In genomic region chr20:62353289-62354030, GRCh38 we compare ENCODE assay signal across 18 cellular contexts. TPM values are rescaled to one million over a fixed set of nuclear protein-coding genes. Genes with fewer than 3 reads are reported as not detected.
A peak's percentile ranks its signal among the peaks of the same experiment; 100 is the strongest.
DNase-seq lines count a peak whose midpoint lies in the region; ATAC-seq and TF ChIP-seq lines count a peak whose summit lies in the region.
"Had no signal": no experiment of that assay in that cellular context is flagged by ENCODE, and none has a peak within 500 bp of the region (broad histone marks: within the 10 kb centered on the region; RNA-seq: fewer than 3 reads in every experiment).

No MANE protein-coding gene starts in this region.

- no peak overlapping the region for H4K91ac ChIP-seq in trophoblast cell (ENCODE audit: low read depth, low read length)

- H3K4me1 ChIP-seq in heart left ventricle (peaks cover 29 to 65% (median 55%) of the 10 kb centered on the region in 12 donors), trophoblast cell (ENCODE audit: control insufficient read depth in 1 of 2, insufficient read depth in 2 of 2, low read length in 2 of 2) (peaks cover 28 to 33% of the 10 kb centered on the region in 2 experiments)

- no peak for DNase-seq in stimulated activated naive CD8-positive, alpha-beta T cell treated with anti-CD3 and anti-CD28 coated beads, Interleukin-15, amount 100 ng/mL, for 72 hours
- DNase-seq in stimulated activated naive CD8-positive, alpha-beta T cell treated with anti-CD3 and anti-CD28 coated beads, Interleukin-15, Interleukin-2, amounts not matched to agents 100 U/mL and 50 U/mL, for 24 hours = no peak
- DNase-seq in heart left ventricle (peak in 3 of 5 donors; percentile 22 to 53 (median 32)), trophoblast cell (no peak), germinal center (ENCODE audit: low spot score) (no peak), G401 (ENCODE audit: low spot score) (no peak)
- no peak for DNase-seq in activated CD4-positive, alpha-beta T cell treated with anti-CD3 and anti-CD28 coated beads for 4 hours
- DNase-seq: activated effector memory CD4-positive, alpha-beta T cell treated with anti-CD3 and anti-CD28 coated beads, Interleukin-2, amount 50 U/mL, for 16 hours; CD4-positive, alpha-beta T cell; cortex of kidney; erythroblast; H9; KBM-7; NCI-H1417 treated with DMSO at 0.1 percent for 48 hours had no signal

- 79 to 91% (median 90%) methylated on average over 4 to 16 of the region's 16 CpGs for WGBS in heart left ventricle, 4 donors
- no CpG with 5 or more reads among the region's 16 CpGs for WGBS in trophoblast cell (ENCODE audit: extremely low coverage, insufficient coverage, insufficient read length)

- H3K27me3 Mint-ChIP-seq in stimulated activated naive CD8-positive, alpha-beta T cell treated with anti-CD3 and anti-CD28 coated beads, Interleukin-15, amount 100 ng/mL, for 72 hours = peaks cover 9% of the 10 kb centered on the region
- H3K27me3 Mint-ChIP-seq: CD4-positive, alpha-beta T cell had no signal

- no peak overlapping the region for H3K4ac ChIP-seq in trophoblast cell (ENCODE audit: low read depth, low read length)

- in situ Hi-C loops in G401 (cut with HindIII; ENCODE audit: low sequenced_read_pairs) = no loop called here

- peaks cover 0 to 33% (median 22%) of the 10 kb centered on the region in 9 donors for H3K36me3 ChIP-seq in heart left ventricle
- peaks cover 66 to 76% of the 10 kb centered on the region in 2 experiments for H3K36me3 ChIP-seq in trophoblast cell (ENCODE audit: control insufficient read depth in 1 of 2, insufficient read depth in 2 of 2, low read length in 2 of 2)

- intact Hi-C loops in heart left ventricle (cut with DNase I) = loop anchor here in 5 of 10 donors (2.0 to 10.0 kb wide), 5 partner anchors 23 to 51 kb away; partner anchors contain the start of gene ADRM1 (in 2 of the 5)

- H3K27ac Mint-ChIP-seq in stimulated activated naive CD8-positive, alpha-beta T cell treated with anti-CD3 and anti-CD28 coated beads, Interleukin-15, amount 100 ng/mL, for 72 hours = no peak overlapping the region
- H3K27ac Mint-ChIP-seq: CD4-positive, alpha-beta T cell; stimulated activated effector memory CD8-positive, alpha-beta T cell treated with anti-CD3 and anti-CD28 coated beads, Interleukin-12 subunit alpha, Interleukin-12 subunit beta, amount 100 ng/mL, for 72 hours had no signal

- peak overlapping the region; percentile 42 for H3K18ac ChIP-seq in trophoblast cell (ENCODE audit: low read length)

- H2AFZ ChIP-seq in trophoblast cell (ENCODE audit: insufficient read depth, low read length, poor library complexity) = no peak overlapping the region

- H3K14ac ChIP-seq in trophoblast cell (ENCODE audit: low read length) = no peak overlapping the region

- peaks cover 8% of the 10 kb centered on the region for H3K79me1 ChIP-seq in trophoblast cell (ENCODE audit: low read length)

- peak overlapping the region; percentile 62 to 97 (median 91) for H3K27ac ChIP-seq in heart left ventricle
- H3K27ac ChIP-seq in trophoblast cell (ENCODE audit: low read depth, low read length) = no peak overlapping the region

- H2BK120ac ChIP-seq in trophoblast cell (ENCODE audit: insufficient read depth, low read length, poor library complexity) = no peak overlapping the region

- peaks cover 0 to 8% (median 0%) of the 10 kb centered on the region in 12 donors for H3K9me3 ChIP-seq in heart left ventricle
- peaks cover 4% of the 10 kb centered on the region for H3K9me3 ChIP-seq in trophoblast cell (ENCODE audit: insufficient read depth, low read depth, low read length)

- H2BK12ac ChIP-seq in trophoblast cell (ENCODE audit: low read length) = no peak overlapping the region

- no peak overlapping the region for H2BK5ac ChIP-seq in trophoblast cell (ENCODE audit: low read depth, low read length, poor library complexity)

- H3K27me3 ChIP-seq in heart left ventricle (peaks cover 0 to 4% (median 0%) of the 10 kb centered on the region in 9 donors), trophoblast cell (ENCODE audit: insufficient read depth, low read length) (no peaks in the 10 kb centered on the region)

- H2AK5ac ChIP-seq in trophoblast cell (ENCODE audit: low read length) = no peak overlapping the region

- no peak overlapping the region for H3K4me3 Mint-ChIP-seq in stimulated activated naive CD8-positive, alpha-beta T cell treated with anti-CD3 and anti-CD28 coated beads, Interleukin-15, amount 100 ng/mL, for 72 hours
- H3K4me3 Mint-ChIP-seq: CD4-positive, alpha-beta T cell; H9; neural crest cell; stimulated activated effector memory CD8-positive, alpha-beta T cell treated with anti-CD3 and anti-CD28 coated beads, Interleukin-12 subunit alpha, Interleukin-12 subunit beta, amount 100 ng/mL, for 72 hours had no signal

- H3K4me3 ChIP-seq in heart left ventricle (no peak overlapping the region), trophoblast cell (ENCODE audit: low read depth, low read length) (no peak overlapping the region)

- peak; percentile 10 for ATAC-seq in stimulated activated naive CD8-positive, alpha-beta T cell treated with anti-CD3 and anti-CD28 coated beads, Interleukin-15, amount 100 ng/mL, for 72 hours
- no peak for ATAC-seq in stimulated activated naive CD8-positive, alpha-beta T cell treated with anti-CD3 and anti-CD28 coated beads, Interleukin-15, Interleukin-2, amounts not matched to agents 100 U/mL and 50 U/mL, for 24 hours
- ATAC-seq in heart left ventricle = no peak
- no peak for ATAC-seq in GM19023 (IDR thresholded peaks at IDR 0.05; ENCODE audit: unreplicated experiment)
- ATAC-seq: sciatic nerve; stimulated activated effector memory CD8-positive, alpha-beta T cell treated with anti-CD3 and anti-CD28 coated beads, Interleukin-12 subunit alpha, Interleukin-12 subunit beta, amount 100 ng/mL, for 72 hours had no signal

- H3K79me2 ChIP-seq in trophoblast cell (ENCODE audit: control insufficient read depth, insufficient read depth, low read length, poor library complexity) = peaks cover 33% of the 10 kb centered on the region

- H4K8ac ChIP-seq in trophoblast cell (ENCODE audit: low read depth, low read length) = no peak overlapping the region

- H3K23ac ChIP-seq in trophoblast cell (ENCODE audit: low read length) = no peak overlapping the region

- H4K12ac ChIP-seq in trophoblast cell (ENCODE audit: low read depth, low read length) = no peak overlapping the region

- no peak overlapping the region for H3K9ac ChIP-seq in trophoblast cell (ENCODE audit: low read length)

- no peak for TF ChIP-seq POLR2A in heart left ventricle (IDR thresholded peaks at IDR 0.05)

- no peak overlapping the region for H3K4me2 ChIP-seq in trophoblast cell (ENCODE audit: low read length)

- H3K4me1 Mint-ChIP-seq in stimulated activated naive CD8-positive, alpha-beta T cell treated with anti-CD3 and anti-CD28 coated beads, Interleukin-15, amount 100 ng/mL, for 72 hours = no peaks in the 10 kb centered on the region
- H3K4me1 Mint-ChIP-seq: stimulated activated effector memory CD8-positive, alpha-beta T cell treated with anti-CD3 and anti-CD28 coated beads, Interleukin-12 subunit alpha, Interleukin-12 subunit beta, amount 100 ng/mL, for 72 hours had no signal

- TF ChIP-seq CTCF in heart left ventricle (IDR thresholded peaks at IDR 0.05) = no peak

- peaks cover 8 to 13% of the 10 kb centered on the region in 2 donors for H3K9me3 Mint-ChIP-seq in stimulated activated naive CD8-positive, alpha-beta T cell treated with anti-CD3 and anti-CD28 coated beads, Interleukin-15, amount 100 ng/mL, for 72 hours

RNA-seq across cellular contexts. Expression of gene LAMA5, which starts 13.7 kb away (rescaled TPM):
- total RNA-seq in heart left ventricle = 100 to 1,000 TPM in 1 of 9 donors, 10 to 100 TPM in 8; 57.4 to 107 (median 73.6) TPM
- polyA plus RNA-seq in heart left ventricle = 100 to 1,000 TPM in 1 of 2 donors, 10 to 100 TPM in 1; 72.0 to 128 TPM
- polyA plus RNA-seq in trophoblast cell (2013) = 135 and 147 TPM in 2 replicates
- 21.6 and 28.3 TPM in 2 replicates for total RNA-seq in G401 (2014; rRNA removed; shearing (Covaris generic))

RNA-seq across cellular contexts. Expression of gene RPS21, which starts 33.4 kb away (rescaled TPM):
- total RNA-seq in heart left ventricle = 100 to 1,000 TPM; 434 to 831 (median 670) TPM
- polyA plus RNA-seq in heart left ventricle = 1,000 to 10,000 TPM; 1,943 to 3,051 TPM
- polyA plus RNA-seq in trophoblast cell (2013) = 2,264 and 2,365 TPM in 2 replicates
- 1,245 and 1,753 TPM in 2 replicates for total RNA-seq in G401 (2014; rRNA removed; shearing (Covaris generic))

RNA-seq across cellular contexts. Expression of gene ADRM1, which starts 50.7 kb away (rescaled TPM):
- total RNA-seq in heart left ventricle = 100 to 1,000 TPM in 3 of 9 donors, 10 to 100 TPM in 6; 66.8 to 218 (median 79.8) TPM
- 100 to 1,000 TPM in 1 of 2 donors, 10 to 100 TPM in 1; 87.2 to 187 TPM for polyA plus RNA-seq in heart left ventricle
- 164 and 175 TPM in 2 replicates for polyA plus RNA-seq in trophoblast cell (2013)
- 209 and 255 TPM in 2 replicates for total RNA-seq in G401 (2014; rRNA removed; shearing (Covaris generic))

RNA-seq across cellular contexts. Expression of gene CABLES2, which starts 53.6 kb away (rescaled TPM):
- total RNA-seq in heart left ventricle = 10 to 100 TPM in 2 of 9 donors, 1 to 10 TPM in 7; 6.1 to 12.0 (median 8.8) TPM
- 10 to 100 TPM in 1 of 2 donors, 1 to 10 TPM in 1; 2.9 to 10.7 TPM for polyA plus RNA-seq in heart left ventricle
- 15.0 and 15.1 TPM in 2 replicates for polyA plus RNA-seq in trophoblast cell (2013)
- 4.2 and 7.2 TPM in 2 replicates for total RNA-seq in G401 (2014; rRNA removed; shearing (Covaris generic))

Comparison
In these comparisons a context has a peak if more than half of its experiments do, and no peak if none do; other contexts are left out.
1. DNase-seq: peak in heart left ventricle (3 of 5); none in stimulated activated naive CD8-positive, alpha-beta T cell treated with anti-CD3 and anti-CD28 coated beads, Interleukin-15, amount 100 ng/mL, for 72 hours (0 of 2), stimulated activated naive CD8-positive, alpha-beta T cell treated with anti-CD3 and anti-CD28 coated beads, Interleukin-15, Interleukin-2, amounts not matched to agents 100 U/mL and 50 U/mL, for 24 hours (single experiment), trophoblast cell (0 of 2), activated CD4-positive, alpha-beta T cell treated with anti-CD3 and anti-CD28 coated beads for 4 hours (0 of 2), germinal center (single experiment) and G401 (single experiment).